Comparison of ENCODE assay signal across 10 cellular contexts in the genomic region with DNA sequence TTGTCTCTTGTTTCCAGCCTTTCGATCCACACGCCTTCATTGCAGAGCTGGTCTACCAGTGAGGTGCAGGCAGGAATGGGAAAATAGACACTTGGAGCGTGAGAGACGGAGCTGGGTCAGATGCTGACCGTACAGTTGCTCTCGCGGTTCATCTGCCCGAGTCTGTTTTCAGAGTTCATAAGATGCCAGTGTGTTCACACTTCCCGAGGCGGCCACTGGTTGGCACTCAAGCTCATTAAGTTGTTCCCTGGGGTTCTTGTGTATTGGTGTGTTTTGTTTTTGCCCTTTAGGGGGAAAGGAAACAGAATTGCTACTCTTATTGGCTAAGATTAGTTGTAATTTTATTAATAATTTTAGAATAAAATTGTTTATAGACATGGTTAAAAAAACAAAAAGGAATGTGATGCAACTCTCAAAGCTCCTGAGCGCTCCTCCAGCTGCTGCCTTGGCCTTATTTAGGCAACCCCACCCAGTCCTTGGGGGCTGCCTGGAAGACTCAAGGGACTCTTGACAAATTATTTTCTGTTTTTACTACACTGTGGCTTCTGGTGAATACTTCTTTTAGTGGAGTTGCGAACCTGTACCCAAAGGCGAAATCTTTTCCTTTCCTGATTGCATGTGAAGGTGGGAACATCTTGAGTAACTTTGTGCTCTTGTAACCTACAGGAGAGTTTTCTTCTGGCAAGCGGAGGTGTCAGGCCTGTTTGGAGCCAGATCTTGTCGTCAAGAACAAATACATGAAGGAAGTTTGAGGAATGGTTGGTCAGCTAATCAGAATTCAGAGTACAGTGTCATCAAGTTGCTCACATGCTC.
DNase-seq lines count a peak whose midpoint lies in the region; ATAC-seq lines count a peak whose summit lies in the region.
"Had no signal": no experiment of that assay in that cellular context is flagged by ENCODE, and none has a peak within 500 bp of the region (broad histone marks: within the 10 kb centered on the region; RNA-seq: fewer than 3 reads in every experiment).

No MANE protein-coding gene starts in this region.

- no peak for ATAC-seq in HG03175 (IDR thresholded peaks at IDR 0.05; ENCODE audit: unreplicated experiment)
- ATAC-seq in HG02938 (IDR thresholded peaks at IDR 0.05; ENCODE audit: unreplicated experiment): no peak
- ATAC-seq: activated T-cell treated with anti-CD3 and anti-CD28 coated beads, Interleukin-2, amount 50 U/mL, for 72 hours had no signal

- DNase-seq in NCI-H1694 treated with DMSO at 0.1 percent for 48 hours (lab: John Stamatoyannopoulos, UW) (peak; percentile 2), NCI-H1694 (lab: John Stamatoyannopoulos, UW) (no peak), RKO (ENCODE audit: low spot score) (peak; percentile 16), glomerular visceral epithelial cell (ENCODE audit: extremely low spot score) (peak; percentile 25), renal cortical epithelial cell (ENCODE audit: low read depth) (peak; percentile 58), NCI-H510A (lab: John Stamatoyannopoulos, UW) (no peak)
- DNase-seq: NCI-H526 treated with DMSO at 0.1 percent for 48 hours had no signal

Comparison
In these comparisons a context has a peak if more than half of its experiments do, and no peak if none do; other contexts are left out.
1. DNase-seq: peak in NCI-H1694 treated with DMSO at 0.1 percent for 48 hours (single experiment), RKO (single experiment), glomerular visceral epithelial cell (single experiment) and renal cortical epithelial cell (single experiment); none in NCI-H1694 (single experiment) and NCI-H510A (single experiment).